In genomic region chr7:35908305-35909223, GRCh38 we compare ENCODE assay signal across 1 cellular context.
TF ChIP-seq lines count a peak whose summit lies in the region.

No MANE protein-coding gene starts in this region.

TF ChIP-seq in H1, 55 proteins besides CTCF, POLR2A, EP300 and RAD21 (continued from another document):
- TF ChIP-seq ATF2 (IDR thresholded peaks at IDR 0.05; ENCODE audit: low read length) (no peak), RFX5 (IDR thresholded peaks at IDR 0.05; ENCODE audit: borderline replicate concordance, low read depth, low read length) (no peak), CBX8 (IDR thresholded peaks at IDR 0.05; ENCODE audit: borderline replicate concordance, low read depth, low read length) (no peak), JUN (IDR thresholded peaks at IDR 0.05; ENCODE audit: low read depth, low read length) (no peak), RNF2 (IDR thresholded peaks at IDR 0.05; ENCODE audit: borderline replicate concordance, low read depth, low read length, missing control alignments, poor library complexity, severe bottlenecking) (no peak), SP2 (IDR thresholded peaks at IDR 0.05; ENCODE audit: low read length) (no peak), TAF7 (optimal IDR thresholded peaks at IDR 0.05; ENCODE audit: borderline replicate concordance, low read depth, low read length) (no peak), GABPA (IDR thresholded peaks at IDR 0.05; ENCODE audit: borderline replicate concordance, insufficient read depth, low read length) (no peak), FOSL1 (IDR thresholded peaks at IDR 0.05; ENCODE audit: insufficient read depth, low read depth, low read length) (no peak), CHD2 (IDR thresholded peaks at IDR 0.05; ENCODE audit: low read length) (no peak), TBP (IDR thresholded peaks at IDR 0.05; ENCODE audit: low read depth, low read length) (no peak), CREB1 (IDR thresholded peaks at IDR 0.05) (no peak), BRCA1 (IDR thresholded peaks at IDR 0.05; ENCODE audit: low read depth, low read length) (no peak), KDM4A (IDR thresholded peaks at IDR 0.05; ENCODE audit: low read depth, low read length, severe bottlenecking) (no peak), MAFK (IDR thresholded peaks at IDR 0.05; ENCODE audit: low read depth, low read length) (no peak)
